Comparison of ENCODE assay signal across 8 cellular contexts in genomic region chr11:128757886-128758612, GRCh38.
DNase-seq lines count a peak whose midpoint lies in the region; ATAC-seq and TF ChIP-seq lines count a peak whose summit lies in the region.

No MANE protein-coding gene starts in this region.

- TF ChIP-seq CTCF in GM12873 (IDR thresholded peaks at IDR 0.05; ENCODE audit: insufficient read depth, low read depth, low read length, missing control alignments) (peak; percentile 16), sigmoid colon (IDR thresholded peaks at IDR 0.05) (no peak)

- H3K27me3 ChIP-seq in sigmoid colon: no peaks in the 10 kb centered on the region

- WGBS in sigmoid colon, 2 donors: 86 to 90% methylated on average over 15 of the region's 15 CpGs

- peaks cover 50% of the 10 kb centered on the region for H3K36me3 Mint-ChIP-seq in central memory CD8-positive, alpha-beta T cell (ENCODE audit: insufficient read depth)

- DNase-seq in central memory CD8-positive, alpha-beta T cell (ENCODE audit: low spot score in 2 of 2): no peak
- DNase-seq in NCI-H446 treated with DMSO at 0.1 percent for 48 hours (lab: John Stamatoyannopoulos, UW) (no peak), NOMO-1 treated with DMSO at 0.1 percent for 48 hours (lab: John Stamatoyannopoulos, UW; ENCODE audit: unreplicated experiment) (no peak), sigmoid colon (no peak), NCI-H146 (lab: John Stamatoyannopoulos, UW) (no peak)

- H3K4me3 ChIP-seq in sigmoid colon: no peak overlapping the region

- no peaks in the 10 kb centered on the region for H3K4me1 ChIP-seq in sigmoid colon

- H3K27ac ChIP-seq in sigmoid colon: no peak overlapping the region

- no peak for TF ChIP-seq EP300 in sigmoid colon (IDR thresholded peaks at IDR 0.05)

- intact Hi-C loops in sigmoid colon (cut with DNase I): no loop called here

- H3K27ac Mint-ChIP-seq in central memory CD8-positive, alpha-beta T cell (ENCODE audit: low read depth): peak overlapping the region; percentile 99

- ATAC-seq in GM19463 (IDR thresholded peaks at IDR 0.05; ENCODE audit: unreplicated experiment) (peak; percentile 78), HG03378 (IDR thresholded peaks at IDR 0.05; ENCODE audit: unreplicated experiment) (peak; percentile 76)
- no peak for ATAC-seq in central memory CD8-positive, alpha-beta T cell (replicated peaks; ENCODE audit: extremely low read depth, poor library complexity, severe bottlenecking)

- H3K9me3 ChIP-seq in sigmoid colon: no peaks in the 10 kb centered on the region

- H3K9me3 Mint-ChIP-seq in central memory CD8-positive, alpha-beta T cell: no peaks in the 10 kb centered on the region

- H3K4me3 Mint-ChIP-seq in central memory CD8-positive, alpha-beta T cell: peak overlapping the region; percentile 40

- H3K27me3 Mint-ChIP-seq in central memory CD8-positive, alpha-beta T cell: no peaks in the 10 kb centered on the region

- no peak for TF ChIP-seq POLR2A in sigmoid colon (IDR thresholded peaks at IDR 0.05)

- peaks cover 68% of the 10 kb centered on the region for H3K4me1 Mint-ChIP-seq in central memory CD8-positive, alpha-beta T cell

- H3K36me3 ChIP-seq in sigmoid colon: no peaks in the 10 kb centered on the region
